In genomic region chr22:38870312-38870741, GRCh38 we compare ENCODE assay signal across 8 cellular contexts. TPM values are rescaled to one million over a fixed set of nuclear protein-coding genes. Genes with fewer than 3 reads are reported as not detected.
A peak's percentile ranks its signal among the peaks of the same experiment; 100 is the strongest.
DNase-seq lines count a peak whose midpoint lies in the region; ATAC-seq, FAIRE-seq and TF ChIP-seq lines count a peak whose summit lies in the region.

No MANE protein-coding gene starts in this region.

- H3K36me3 Mint-ChIP-seq in memory B cell: peaks cover 2% of the 10 kb centered on the region

- no peak overlapping the region for H2BK5ac ChIP-seq in H1 (ENCODE audit: low read depth, low read length)

- no peak overlapping the region for H3K56ac ChIP-seq in H1 (replicated peaks; ENCODE audit: insufficient read length, low read depth, low read length)

- peaks cover 0 to 9% of the 10 kb centered on the region in 2 experiments; a peak in 2 of 4 replicates for H3K79me2 ChIP-seq in H1 (ENCODE audit: control insufficient read depth in 1 of 2, insufficient read depth in 2 of 2, low read length in 2 of 2)

- no peak overlapping the region for H2AFZ ChIP-seq in H1 (ENCODE audit: low read length)

- peak overlapping the region; percentile 90 for H3K4me3 Mint-ChIP-seq in memory B cell

- H2BK20ac ChIP-seq in H1 (ENCODE audit: low read length): no peak overlapping the region

- H4K8ac ChIP-seq in H1 (ENCODE audit: extremely low read depth, insufficient read depth, low read length): no peak overlapping the region

- POLR2A ChIA-PET in H1 (lab: Charles Lee; ENCODE audit: partially characterized antibody): interaction anchor here (0.6 to 1.4 kb wide), 7 partner anchors 8 to 444 kb away, joined by 3 to 5 read pairs (median 3); partner anchors contain the start of genes APOBEC3C and APOBEC3D

- H3K9ac ChIP-seq in H1 (replicated peaks in 1 of 4; ENCODE audit: extremely low read depth in 1 of 4, low read depth in 3 of 4, low read length in 3 of 4): no peak overlapping the region

- H3K23ac ChIP-seq in H1 (ENCODE audit: insufficient read length): no peak overlapping the region

- H3K27me3 ChIP-seq in H1 (replicated peaks in 1 of 4; ENCODE audit: control insufficient read depth in 3 of 4, extremely low read depth in 1 of 4, insufficient read depth in 3 of 4, low read length in 3 of 4): no peaks in the 10 kb centered on the region; a peak in 2 of 7 replicates

- WGBS in H1 (ENCODE audit: extremely low coverage in 1 of 2, insufficient coverage in 1 of 2, insufficient read length in 1 of 2, insufficient replicate concordance in 2 of 2, low coverage in 1 of 2, low lambda C conversion rate in 2 of 2, missing lambda C conversion rate in 1 of 2), 2 experiments: 33% methylated on average over 12 of the region's 12 CpGs; no CpG with 5 or more reads in 1 of the 2 experiments

- ATAC-seq in memory B cell (ENCODE audit: low read depth) (peak; percentile 54), GM18861 (IDR thresholded peaks at IDR 0.05; ENCODE audit: unreplicated experiment) (no peak)

- TF ChIP-seq POLR2A in H1 (IDR thresholded peaks at IDR 0.05; ENCODE audit: control extremely low read depth in 1 of 2, low read depth in 2 of 2, low read length in 2 of 2): no peak

- H3K27ac ChIP-seq in H1 (ENCODE audit: low read depth, low read length): no peak overlapping the region

- H3K79me1 ChIP-seq in H1 (ENCODE audit: low read depth, low read length): peaks cover 4% of the 10 kb centered on the region

- H3K4me2 ChIP-seq in H1 (ENCODE audit: insufficient read depth in 1 of 2, low read depth in 2 of 2, low read length in 2 of 2): peak overlapping the region; percentile 61 to 77; a peak in 1 of 4 replicates

- no peak overlapping the region for H2BK120ac ChIP-seq in H1 (replicated peaks; ENCODE audit: low read depth, low read length)

- H3K36me3 ChIP-seq in H1 (ENCODE audit: control insufficient read depth in 2 of 4, insufficient read depth in 4 of 4, low read length in 3 of 4): peaks cover 0 to 21% (median 11%) of the 10 kb centered on the region in 4 experiments; a peak in 3 of 8 replicates

- peaks cover 9% of the 10 kb centered on the region; the same call in 1 of the 2 replicates for H3K23me2 ChIP-seq in H1 (ENCODE audit: low read depth, low read length)

- no peak overlapping the region for H2AK5ac ChIP-seq in H1 (ENCODE audit: low read depth, low read length)

- DNase-seq in DMS 273 (lab: John Stamatoyannopoulos, UW; ENCODE audit: unreplicated experiment): peak; percentile 92
- peak; percentile 77 for DNase-seq in HT-29 (ENCODE audit: low spot score)
- peak; percentile 48 for DNase-seq in NOMO-1 treated with dmso at 0.1 percent for 144 hours (lab: John Stamatoyannopoulos, UW; ENCODE audit: unreplicated experiment)
- peak; percentile 76 to 77 for DNase-seq in activated CD8-positive, alpha-beta memory T cell treated with anti-CD3 and anti-CD28 coated beads for 4 hours (ENCODE audit: low read depth in 2 of 2)
- DNase-seq in H1 (ENCODE audit: low read depth in 1 of 2, low spot score in 2 of 2): peak in 1 of 2 experiments; percentile 93
- DNase-seq in memory B cell (ENCODE audit: low spot score in 2 of 2): peak; percentile 78 to 82
- peak; percentile 79 to 83 (median 80) for DNase-seq in stimulated activated CD4-positive, alpha-beta T cell treated with anti-CD3 and anti-CD28 coated beads, TNF-alpha, amount 100 ng/mL, for 4 hours (ENCODE audit: low read depth in 3 of 3)

- H3K9me3 ChIP-seq in H1 (ENCODE audit: insufficient read depth in 2 of 2, low read depth in 1 of 2, low read length in 1 of 2): no peaks in the 10 kb centered on the region

- peak; percentile 87 to 91 (median 89) for TF ChIP-seq CTCF in H1 (IDR thresholded peaks at IDR 0.05; ENCODE audit: control extremely low read depth in 1 of 3, insufficient read depth in 1 of 3, low read depth in 1 of 3, low read length in 3 of 3)

- H3K4me1 Mint-ChIP-seq in memory B cell: peaks cover 29% of the 10 kb centered on the region

- TF ChIP-seq EP300 in H1 (IDR thresholded peaks at IDR 0.05; ENCODE audit: borderline replicate concordance in 1 of 2, low read depth in 2 of 2, low read length in 2 of 2): no peak

- H3K18ac ChIP-seq in H1 (ENCODE audit: extremely low read depth, low read length): no peak overlapping the region

- no peak overlapping the region for H4K91ac ChIP-seq in H1 (replicated peaks; ENCODE audit: insufficient read length, low read length)

- TF ChIP-seq RAD21 in H1 (IDR thresholded peaks at IDR 0.05 in 1 of 2, conservative IDR thresholded peaks at IDR 0.05 in 1 of 2; ENCODE audit: low read depth in 2 of 2, low read length in 2 of 2): peak; percentile 83 to 87

- FAIRE-seq in H1 (lab: Jason Lieb, UNC): peak; percentile 92

- CTCF ChIA-PET in H1 (lab: Charles Lee; ENCODE audit: partially characterized antibody): interaction anchor here (0.6 to 8.1 kb wide), 60 partner anchors 9 to 560 kb away, joined by 3 to 79 read pairs (median 4); partner anchors contain the start of genes APOBEC3B and NPTXR

- peaks cover 11 to 16% of the 10 kb centered on the region in 2 experiments for H4K20me1 ChIP-seq in H1 (replicated peaks in 1 of 2; ENCODE audit: control insufficient read depth in 1 of 2, insufficient read depth in 2 of 2, low read length in 2 of 2)

- no peak overlapping the region for H3K14ac ChIP-seq in H1 (ENCODE audit: insufficient read length)

- no peaks in the 10 kb centered on the region for H3K9me3 Mint-ChIP-seq in memory B cell

- H2BK15ac ChIP-seq in H1 (ENCODE audit: low read length): no peak overlapping the region

- H2BK12ac ChIP-seq in H1 (ENCODE audit: low read depth, low read length): no peak overlapping the region

- peak overlapping the region; percentile 74 for H3K27ac Mint-ChIP-seq in memory B cell

- H3K4me1 ChIP-seq in H1 (replicated peaks in 1 of 4; ENCODE audit: control insufficient read depth in 3 of 4, insufficient read depth in 4 of 4, low read length in 3 of 4): peaks cover 3 to 15% (median 12%) of the 10 kb centered on the region in 4 experiments; a peak in 5 of 7 replicates

- peak overlapping the region in 1 of 4 experiments; percentile 97; a peak in 2 of 8 replicates for H3K4me3 ChIP-seq in H1 (ENCODE audit: extremely low read depth in 1 of 4, insufficient read depth in 2 of 4, low read depth in 3 of 4, low read length in 4 of 4)

- no peak overlapping the region for H3K4ac ChIP-seq in H1 (replicated peaks; ENCODE audit: insufficient read length, low read depth, low read length)

- peaks cover 10% of the 10 kb centered on the region for H3K27me3 Mint-ChIP-seq in memory B cell

- H4K5ac ChIP-seq in H1 (ENCODE audit: insufficient read length, low read depth, low read length): no peak overlapping the region

TF ChIP-seq in H1, 55 proteins besides CTCF, POLR2A, EP300 and RAD21:
- TF ChIP-seq SIN3A (conservative IDR thresholded peaks at IDR 0.05 in 1 of 2, IDR thresholded peaks at IDR 0.05 in 1 of 2; ENCODE audit: low read depth in 1 of 2, low read length in 2 of 2) (peak; percentile 72 to 93; a peak in 3 of 4 replicates), CBX5 (IDR thresholded peaks at IDR 0.05; ENCODE audit: low read depth, low read length) (no peak), SIRT6 (IDR thresholded peaks at IDR 0.05; ENCODE audit: low read length) (no peak), CREB1 (IDR thresholded peaks at IDR 0.05) (peak; percentile 47; the same call in 1 of the 2 replicates)
- TF ChIP-seq, protein P1, sequence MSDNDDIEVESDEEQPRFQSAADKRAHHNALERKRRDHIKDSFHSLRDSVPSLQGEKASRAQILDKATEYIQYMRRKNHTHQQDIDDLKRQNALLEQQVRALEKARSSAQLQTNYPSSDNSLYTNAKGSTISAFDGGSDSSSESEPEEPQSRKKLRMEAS (IDR thresholded peaks at IDR 0.05): peak; percentile 57; the same call in 1 of the 2 replicates

RNA-seq across cellular contexts. Expression of gene CBX6, which starts 1.7 kb away (rescaled TPM):
- 10.8 and 12.3 TPM in 2 replicates for total RNA-seq in HT-29 (2014; rRNA removed; shearing (Covaris generic))
- 27.5 and 28.2 TPM in 2 replicates for total RNA-seq in H1 (2021; fragmentation: NEBNext Ultra II Directional; extraction: Animal tissue kit (Norgen Biotek cat#: 25700))
- 10.6 and 11.7 TPM in 2 replicates for polyA plus RNA-seq in H1 (2011; rRNA removed)
- 6.3 TPM for polyA plus RNA-seq in H1 (2011; cell fraction: cytosol; rRNA removed)
- 33.5 TPM for polyA plus RNA-seq in H1 (2011; cell fraction: nucleus; rRNA removed)
- polyA plus RNA-seq in H1 (2012, experiment 1 of 2): 12.9 to 17.7 TPM (median 14.7 TPM) in 4 replicates
- 13.0 TPM for polyA plus RNA-seq in H1 (2012, experiment 2 of 2)
- polyA plus RNA-seq in H1 (2013, experiment 1 of 2): 10.8 TPM
- 11.2 TPM for polyA plus RNA-seq in H1 (2013, experiment 2 of 2)
- polyA minus RNA-seq in H1 (2011; rRNA and poly(A)+ RNA removed): 15.0 and 17.1 TPM in 2 replicates
- 22.2 TPM for polyA minus RNA-seq in H1 (2011; cell fraction: cytosol; rRNA and poly(A)+ RNA removed)
- polyA minus RNA-seq in H1 (2011; cell fraction: nucleus; rRNA and poly(A)+ RNA removed): 50.0 TPM

RNA-seq across cellular contexts. Expression of gene NPTXR, which starts 26.5 kb away (rescaled TPM):
- 0.03 and 0.70 TPM in 2 replicates for total RNA-seq in HT-29 (2014; rRNA removed; shearing (Covaris generic))
- 5.8 and 6.4 TPM in 2 replicates for total RNA-seq in H1 (2021; fragmentation: NEBNext Ultra II Directional; extraction: Animal tissue kit (Norgen Biotek cat#: 25700))
- polyA plus RNA-seq in H1 (2011; rRNA removed): 3.7 and 4.9 TPM in 2 replicates
- polyA plus RNA-seq in H1 (2011; cell fraction: cytosol; rRNA removed): 3.3 TPM
- polyA plus RNA-seq in H1 (2011; cell fraction: nucleus; rRNA removed): 3.8 TPM
- polyA plus RNA-seq in H1 (2012, experiment 1 of 2): 5.5 to 8.8 TPM (median 6.9 TPM) in 4 replicates
- 5.3 TPM for polyA plus RNA-seq in H1 (2012, experiment 2 of 2)
- polyA plus RNA-seq in H1 (2013, experiment 1 of 2): 5.2 TPM
- 6.0 TPM for polyA plus RNA-seq in H1 (2013, experiment 2 of 2)
- 5.1 and 5.9 TPM in 2 replicates for polyA minus RNA-seq in H1 (2011; rRNA and poly(A)+ RNA removed)
- 8.6 TPM for polyA minus RNA-seq in H1 (2011; cell fraction: cytosol; rRNA and poly(A)+ RNA removed)
- polyA minus RNA-seq in H1 (2011; cell fraction: nucleus; rRNA and poly(A)+ RNA removed): 2.4 TPM
